12 cellular contexts compared by ENCODE assay signal in genomic region chr11:48103621-48104561, GRCh38.
DNase-seq lines count a peak whose midpoint lies in the region; ATAC-seq and TF ChIP-seq lines count a peak whose summit lies in the region.
"Had no signal": no experiment of that assay in that cellular context is flagged by ENCODE, and none has a peak within 500 bp of the region (broad histone marks: within the 10 kb centered on the region; RNA-seq: fewer than 3 reads in every experiment).

No MANE protein-coding gene starts in this region.

- WGBS in suprapubic skin, result 57% methylated on average over 12 of the region's 12 CpGs

- H3K4me3 ChIP-seq in suprapubic skin, result no peak overlapping the region
- H3K4me3 ChIP-seq: lung had no signal

- H3K27ac ChIP-seq in suprapubic skin, result peak overlapping the region; percentile 64
- H3K27ac ChIP-seq: C4-2B had no signal

- peaks cover 24% of the 10 kb centered on the region for H3K4me1 Mint-ChIP-seq in WTC11

- H3K9me3 ChIP-seq in suprapubic skin, result no peaks in the 10 kb centered on the region

- TF ChIP-seq POLR2A in suprapubic skin (IDR thresholded peaks at IDR 0.05), result no peak

- POLR2A ChIA-PET in WTC11 (lab: Charles Lee), result no interaction called here

- TF ChIP-seq EP300 in suprapubic skin (IDR thresholded peaks at IDR 0.05), result no peak

- DNase-seq in activated CD8-positive, alpha-beta memory T cell treated with anti-CD3 and anti-CD28 coated beads for 24 hours, result peak; percentile 50
- DNase-seq in activated CD8-positive, alpha-beta memory T cell treated with anti-CD3 and anti-CD28 coated beads, Interleukin-2, amount 50 U/mL, for 4 hours, result no peak
- DNase-seq in WTC11 (ENCODE audit: low spot score) (no peak), kidney glomerular epithelial cell (lab: John Stamatoyannopoulos, UW) (peak; percentile 70), suprapubic skin (ENCODE audit: low spot score in 2 of 2) (no peak), HuH-7 (ENCODE audit: low spot score) (no peak), NCI-H2171 (lab: John Stamatoyannopoulos, UW) (no peak)
- DNase-seq: amniotic stem cell; stimulated activated naive CD8-positive, alpha-beta T cell treated with anti-CD3 and anti-CD28 coated beads, Interleukin-15, amount 100 ng/mL, for 72 hours had no signal

- peaks cover 38% of the 10 kb centered on the region for H3K4me1 ChIP-seq in suprapubic skin

- CTCF ChIA-PET in WTC11 (lab: Charles Lee), result no interaction called here

- H3K9me3 Mint-ChIP-seq in WTC11, result no peaks in the 10 kb centered on the region
- H3K9me3 Mint-ChIP-seq: stimulated activated naive CD8-positive, alpha-beta T cell treated with anti-CD3 and anti-CD28 coated beads, Interleukin-15, amount 100 ng/mL, for 72 hours had no signal

- no peak overlapping the region for H3K27ac Mint-ChIP-seq in WTC11

- no peaks in the 10 kb centered on the region for H3K27me3 Mint-ChIP-seq in WTC11 (ENCODE audit: low read depth)
- H3K27me3 Mint-ChIP-seq: stimulated activated naive CD8-positive, alpha-beta T cell treated with anti-CD3 and anti-CD28 coated beads, Interleukin-15, amount 100 ng/mL, for 72 hours had no signal

- no peaks in the 10 kb centered on the region for H3K27me3 ChIP-seq in suprapubic skin

- H3K36me3 ChIP-seq in suprapubic skin, result no peaks in the 10 kb centered on the region

- TF ChIP-seq CTCF in WTC11 (IDR thresholded peaks at IDR 0.05), result no peak
- no peak for TF ChIP-seq CTCF in suprapubic skin (IDR thresholded peaks at IDR 0.05)

- H3K4me3 Mint-ChIP-seq in WTC11, result no peak overlapping the region
- H3K4me3 Mint-ChIP-seq: stimulated activated naive CD8-positive, alpha-beta T cell treated with anti-CD3 and anti-CD28 coated beads, Interleukin-15, amount 100 ng/mL, for 72 hours had no signal

- ATAC-seq in WTC11 (peak; percentile 19; the same call in 1 of the 2 replicates), GM21576 (IDR thresholded peaks at IDR 0.05; ENCODE audit: unreplicated experiment) (no peak)
- ATAC-seq: stimulated activated naive CD8-positive, alpha-beta T cell treated with anti-CD3 and anti-CD28 coated beads, Interleukin-15, amount 100 ng/mL, for 72 hours had no signal

- no peaks in the 10 kb centered on the region for H3K36me3 Mint-ChIP-seq in WTC11

TF ChIP-seq in WTC11, 78 proteins besides CTCF, POLR2A, EP300 and RAD21:
- TF ChIP-seq AR (CRISPR knock-in tag; IDR thresholded peaks at IDR 0.05), result no peak
- no peak for TF ChIP-seq ZNF263 (CRISPR knock-in tag; IDR thresholded peaks at IDR 0.05; ENCODE audit: low read depth)
- no peak for TF ChIP-seq CBFB (CRISPR knock-in tag; IDR thresholded peaks at IDR 0.05; ENCODE audit: low read depth)
- no peak for TF ChIP-seq E2F4 (CRISPR knock-in tag; IDR thresholded peaks at IDR 0.05; ENCODE audit: borderline replicate concordance, low read depth)
- no peak for TF ChIP-seq GABPB1 (CRISPR knock-in tag; IDR thresholded peaks at IDR 0.05)
- TF ChIP-seq MYBL2 (CRISPR knock-in tag; IDR thresholded peaks at IDR 0.05), result no peak
- TF ChIP-seq ZNF512 (CRISPR knock-in tag; IDR thresholded peaks at IDR 0.05; ENCODE audit: borderline replicate concordance), result no peak
- no peak for TF ChIP-seq AFF4 (CRISPR knock-in tag; IDR thresholded peaks at IDR 0.05; ENCODE audit: borderline replicate concordance)
- TF ChIP-seq CREB1 (CRISPR knock-in tag; IDR thresholded peaks at IDR 0.05), result no peak
- no peak for TF ChIP-seq CREM (CRISPR knock-in tag; IDR thresholded peaks at IDR 0.05)
- TF ChIP-seq ERG (CRISPR knock-in tag; IDR thresholded peaks at IDR 0.05), result no peak
- TF ChIP-seq GTF2I (CRISPR knock-in tag; conservative IDR thresholded peaks at IDR 0.05), result no peak
- no peak for TF ChIP-seq CDX4 (CRISPR knock-in tag; IDR thresholded peaks at IDR 0.05; ENCODE audit: borderline replicate concordance)
- TF ChIP-seq MXD4 (CRISPR knock-in tag; IDR thresholded peaks at IDR 0.05; ENCODE audit: borderline replicate concordance), result no peak
- no peak for TF ChIP-seq ELF4 (CRISPR knock-in tag; IDR thresholded peaks at IDR 0.05; ENCODE audit: low read depth)
- TF ChIP-seq ATF1 (CRISPR knock-in tag; IDR thresholded peaks at IDR 0.05), result no peak

Comparison
In these comparisons a context has a peak if more than half of its experiments do, and no peak if none do; other contexts are left out.
1. DNase-seq: peak in activated CD8-positive, alpha-beta memory T cell treated with anti-CD3 and anti-CD28 coated beads for 24 hours (single experiment) and kidney glomerular epithelial cell (single experiment); none in activated CD8-positive, alpha-beta memory T cell treated with anti-CD3 and anti-CD28 coated beads, Interleukin-2, amount 50 U/mL, for 4 hours (single experiment), WTC11 (single experiment), suprapubic skin (0 of 2), HuH-7 (single experiment) and NCI-H2171 (single experiment).